ENCODE assay signal across 29 cellular contexts in genomic region chr13:96403241-96403640, GRCh38.
"Had no signal": no experiment of that assay in that cellular context is flagged by ENCODE, and none has a peak within 500 bp of the region (broad histone marks: within the 10 kb centered on the region; RNA-seq: fewer than 3 reads in every experiment).

No MANE protein-coding gene starts in this region.

- ATAC-seq: left colon; left lung; lower lobe of right lung; naive thymus-derived CD8-positive, alpha-beta T cell; right lobe of liver; stimulated activated memory B cell treated with anti-CD40 and anti-IgM and Interleukin-4, amounts not matched to agents 10 μg/mL and 1 μg/mL and 100 μg/mL, for 72 hours; stimulated activated naive CD8-positive, alpha-beta T cell treated with anti-CD3 and anti-CD28 coated beads, Interleukin-15, amount 100 ng/mL, for 72 hours had no signal

- H3K4me1 Mint-ChIP-seq: immature natural killer cell; naive thymus-derived CD8-positive, alpha-beta T cell; nephron; neural crest cell; stimulated activated memory B cell treated with anti-CD40 and anti-IgM and Interleukin-4, amounts not matched to agents 10 μg/mL and 1 μg/mL and 100 μg/mL, for 72 hours; stimulated activated naive CD8-positive, alpha-beta T cell treated with anti-CD3 and anti-CD28 coated beads, Interleukin-15, amount 100 ng/mL, for 72 hours had no signal

- H3K36me3 ChIP-seq: left lung, lower lobe of right lung, right atrium auricular region, right lobe of liver, thyroid gland, transverse colon, upper lobe of left lung, vagina had no signal

- H3K27ac ChIP-seq: left lung, lower lobe of right lung, parathyroid adenoma, right atrium auricular region, right lobe of liver, testis, thyroid gland, transverse colon, upper lobe of left lung, vagina had no signal

- H3K4me3 Mint-ChIP-seq: immature natural killer cell; naive thymus-derived CD8-positive, alpha-beta T cell; nephron; neural crest cell; stimulated activated memory B cell treated with anti-CD40 and anti-IgM and Interleukin-4, amounts not matched to agents 10 μg/mL and 1 μg/mL and 100 μg/mL, for 72 hours; stimulated activated naive CD8-positive, alpha-beta T cell treated with anti-CD3 and anti-CD28 coated beads, Interleukin-15, amount 100 ng/mL, for 72 hours had no signal

- H3K9me3 ChIP-seq: left lung, lower lobe of right lung, right atrium auricular region, right lobe of liver, testis, thyroid gland, transverse colon, upper lobe of left lung, vagina had no signal

- H3K4me2 ChIP-seq: smooth muscle cell had no signal

- H2AFZ ChIP-seq: parathyroid adenoma had no signal

- H3K27ac Mint-ChIP-seq: immature natural killer cell; naive thymus-derived CD8-positive, alpha-beta T cell; nephron; progenitor cell of endocrine pancreas; stimulated activated memory B cell treated with anti-CD40 and anti-IgM and Interleukin-4, amounts not matched to agents 10 μg/mL and 1 μg/mL and 100 μg/mL, for 72 hours; stimulated activated naive CD8-positive, alpha-beta T cell treated with anti-CD3 and anti-CD28 coated beads, Interleukin-15, amount 100 ng/mL, for 72 hours had no signal

- DNase-seq: immature natural killer cell; kidney; left colon; left lung; lower lobe of right lung; mammary epithelial cell; mesenchymal stem cell; naive thymus-derived CD8-positive, alpha-beta T cell; nucleus accumbens; right lobe of liver; stimulated activated CD4-positive, alpha-beta T cell treated with anti-CD3 and anti-CD28 coated beads, Interleukin-1b, Interleukin-23, amount 100 ng/mL, for 48 hours; stimulated activated CD4-positive, alpha-beta T cell treated with anti-CD3 and anti-CD28 coated beads, Interleukin-2, amount 100 ng/mL, for 48 hours; stimulated activated CD4-positive, alpha-beta T cell treated with anti-CD3 and anti-CD28 coated beads, Interleukin-4, amount 100 ng/mL, for 4 hours; stimulated activated CD8-positive, alpha-beta memory T cell treated with anti-CD3 and anti-CD28 coated beads, Interleukin-4, amount 100 ng/mL, for 48 hours; stimulated activated naive CD4-positive, alpha-beta T cell treated with Interleukin-2 at 50 U/mL for 16 hours; stimulated activated naive CD8-positive, alpha-beta T cell treated with anti-CD3 and anti-CD28 coated beads, Interleukin-15, amount 100 ng/mL, for 72 hours; substantia nigra; testis; thyroid gland; transverse colon; upper lobe of left lung had no signal

- H3K4me1 ChIP-seq: left lung, lower lobe of right lung, parathyroid adenoma, right atrium auricular region, right lobe of liver, testis, thyroid gland, transverse colon, upper lobe of left lung, vagina had no signal

- H3K9me3 Mint-ChIP-seq: nephron had no signal

- H3K9ac ChIP-seq: parathyroid adenoma had no signal

- H3K4me3 ChIP-seq: left lung, lower lobe of right lung, right atrium auricular region, right lobe of liver, smooth muscle cell, testis, thyroid gland, transverse colon, upper lobe of left lung, vagina had no signal

- H3K79me2 ChIP-seq: parathyroid adenoma had no signal

- H3K27me3 Mint-ChIP-seq: progenitor cell of endocrine pancreas; stimulated activated memory B cell treated with anti-CD40 and anti-IgM and Interleukin-4, amounts not matched to agents 10 μg/mL and 1 μg/mL and 100 μg/mL, for 72 hours; stimulated activated naive CD8-positive, alpha-beta T cell treated with anti-CD3 and anti-CD28 coated beads, Interleukin-15, amount 100 ng/mL, for 72 hours had no signal

- H3K27me3 ChIP-seq: left lung, right atrium auricular region, right lobe of liver, testis, thyroid gland, transverse colon, upper lobe of left lung, vagina had no signal

- H3K36me3 Mint-ChIP-seq: immature natural killer cell; stimulated activated memory B cell treated with anti-CD40 and anti-IgM and Interleukin-4, amounts not matched to agents 10 μg/mL and 1 μg/mL and 100 μg/mL, for 72 hours had no signal
